17 cellular contexts compared by ENCODE assay signal in the genomic region with DNA sequence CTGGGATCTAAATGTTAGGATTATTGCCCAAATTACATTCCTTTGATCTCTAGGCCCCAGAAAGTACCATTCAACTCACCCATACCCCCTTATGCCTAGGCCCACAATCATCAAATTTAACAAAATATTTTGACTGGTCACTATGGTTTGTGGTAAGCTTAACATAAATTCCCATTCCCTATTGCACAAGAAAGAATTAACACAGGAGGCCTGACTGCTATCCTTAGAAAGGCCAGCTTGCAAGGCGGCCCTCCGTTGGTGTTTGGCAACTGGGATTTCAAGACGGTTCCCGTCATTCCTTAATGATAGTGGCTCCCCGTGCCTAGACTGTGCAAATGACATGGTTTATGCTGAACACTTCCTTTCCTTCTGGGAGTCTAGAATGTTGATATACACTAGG. TPM values are rescaled to one million over a fixed set of nuclear protein-coding genes. Genes with fewer than 3 reads are reported as not detected.
DNase-seq lines count a peak whose midpoint lies in the region; ATAC-seq and TF ChIP-seq lines count a peak whose summit lies in the region.
"Had no signal": no experiment of that assay in that cellular context is flagged by ENCODE, and none has a peak within 500 bp of the region (broad histone marks: within the 10 kb centered on the region; RNA-seq: fewer than 3 reads in every experiment).

No MANE protein-coding gene starts in this region.

- no peak for DNase-seq in left ventricle myocardium inferior
- DNase-seq in Right ventricle myocardium inferior (ENCODE audit: missing footprints): no peak
- peak; percentile 83 for DNase-seq in amniotic epithelial cell (ENCODE audit: low read depth)
- DNase-seq in iris pigment epithelial cell (ENCODE audit: low read depth): peak; percentile 55
- DNase-seq in NCI-H345 (lab: John Stamatoyannopoulos, UW): no peak
- no peak for DNase-seq in central memory CD4-positive, alpha-beta T cell
- no peak for DNase-seq in T-helper 1 cell
- DNase-seq: 8988T, C1 segment of cervical spinal cord, DND-41, GDM1, H9, NCI-H1436 treated with DMSO at 0.1 percent for 48 hours, NCI-H2081, NCI-H524 had no signal

- H3K9me3 ChIP-seq in left ventricle myocardium inferior (replicated peaks): no peaks in the 10 kb centered on the region

- no peaks in the 10 kb centered on the region for H3K27me3 ChIP-seq in left ventricle myocardium inferior (ENCODE audit: low read depth)

- TF ChIP-seq CTCF in left ventricle myocardium inferior (IDR thresholded peaks at IDR 0.05; ENCODE audit: borderline replicate concordance): no peak

- peaks cover 67% of the 10 kb centered on the region for H3K4me1 ChIP-seq in left ventricle myocardium inferior

- H3K36me3 ChIP-seq in left ventricle myocardium inferior: no peaks in the 10 kb centered on the region

- H3K27ac ChIP-seq in left ventricle myocardium inferior (replicated peaks): peak overlapping the region; percentile 27
- H3K27ac ChIP-seq: HL-60 had no signal

- intact Hi-C loops in left ventricle myocardium inferior (cut with micrococcal nuclease) (no loop called here), Right ventricle myocardium inferior (cut with DNase I) (no loop called here)

- no peak overlapping the region for H3K4me3 ChIP-seq in left ventricle myocardium inferior

- ATAC-seq in Right ventricle myocardium inferior: no peak
- no peak for ATAC-seq in GM21390 (IDR thresholded peaks at IDR 0.05; ENCODE audit: unreplicated experiment)

RNA-seq across cellular contexts. Expression of gene ARHGAP21, which starts 29.6 kb away (rescaled TPM):
- 44.8 TPM for total RNA-seq in left ventricle myocardium inferior
- 48.4 TPM for total RNA-seq in Right ventricle myocardium inferior

Comparison
In these comparisons a context has a peak if more than half of its experiments do, and no peak if none do; other contexts are left out.
1. DNase-seq: peak in amniotic epithelial cell (single experiment) and iris pigment epithelial cell (single experiment); none in left ventricle myocardium inferior (single experiment), Right ventricle myocardium inferior (single experiment), NCI-H345 (single experiment), central memory CD4-positive, alpha-beta T cell (single experiment) and T-helper 1 cell (0 of 5).